In genomic region chr5:40401281-40401680, GRCh38 we compare ENCODE assay signal across 8 cellular contexts.
A peak's percentile ranks its signal among the peaks of the same experiment; 100 is the strongest.
DNase-seq lines count a peak whose midpoint lies in the region; ATAC-seq, FAIRE-seq and TF ChIP-seq lines count a peak whose summit lies in the region.

No MANE protein-coding gene starts in this region.

- H3K27me3 Mint-ChIP-seq in activated CD4-positive, alpha-beta T cell treated with anti-CD3 and anti-CD28 coated beads, Interleukin-2, amount 10 ng/mL, durations not matched to agents 24 days and 14 days = no peaks in the 10 kb centered on the region

- no peaks in the 10 kb centered on the region for H3K27me3 ChIP-seq in PC-9 (ENCODE audit: insufficient read depth, low read depth)
- H3K27me3 ChIP-seq in pancreas = no peaks in the 10 kb centered on the region
- H3K27me3 ChIP-seq in ascending aorta = no peaks in the 10 kb centered on the region

- H3K4me3 Mint-ChIP-seq in activated CD4-positive, alpha-beta T cell treated with anti-CD3 and anti-CD28 coated beads, Interleukin-2, amount 10 ng/mL, durations not matched to agents 24 days and 14 days = no peak overlapping the region

- peaks cover 13% of the 10 kb centered on the region for H3F3A ChIP-seq in PC-9 (ENCODE audit: insufficient read depth, low read depth)

- H3K4me1 Mint-ChIP-seq in activated CD4-positive, alpha-beta T cell treated with anti-CD3 and anti-CD28 coated beads, Interleukin-2, amount 10 ng/mL, durations not matched to agents 24 days and 14 days = peaks cover 58% of the 10 kb centered on the region

- no peaks in the 10 kb centered on the region for H3K9me2 ChIP-seq in PC-9 (ENCODE audit: insufficient read depth)

- TF ChIP-seq CTCF in PC-9 (conservative IDR thresholded peaks at IDR 0.05) = no peak
- TF ChIP-seq CTCF in pancreas (IDR thresholded peaks at IDR 0.05) = no peak
- TF ChIP-seq CTCF in ascending aorta (IDR thresholded peaks at IDR 0.05) = no peak

- no peaks in the 10 kb centered on the region for H4K20me1 ChIP-seq in PC-9 (ENCODE audit: insufficient read depth)

- peaks cover 3% of the 10 kb centered on the region for H3K9me3 Mint-ChIP-seq in activated CD4-positive, alpha-beta T cell treated with anti-CD3 and anti-CD28 coated beads, Interleukin-2, amount 10 ng/mL, durations not matched to agents 24 days and 14 days

- TSS peak; percentile 67 for BruUV-seq in PC-9 (replicated peaks; lab: Mats Ljungman, UMichigan)

- no peak for DNase-seq in activated CD4-positive, alpha-beta T cell treated with anti-CD3 and anti-CD28 coated beads, Interleukin-2, amount 10 ng/mL, durations not matched to agents 24 days and 14 days
- DNase-seq in activated CD4-positive, alpha-beta T cell treated with anti-CD3 and anti-CD28 coated beads for 4 hours = no peak
- DNase-seq in PC-9 (no peak), pancreas (no peak), ascending aorta (ENCODE audit: low spot score in 2 of 2) (no peak), urothelium cell line (ENCODE audit: low spot score) (no peak), NCI-H2107 treated with DMSO at 0.1 percent for 48 hours (lab: John Stamatoyannopoulos, UW; ENCODE audit: unreplicated experiment) (no peak)

- H3K4me2 ChIP-seq in PC-9 = peak overlapping the region; percentile 60

- H3K36me3 ChIP-seq in PC-9 (ENCODE audit: low read depth) (no peaks in the 10 kb centered on the region), pancreas (no peaks in the 10 kb centered on the region), ascending aorta (no peaks in the 10 kb centered on the region)

- H3K4me3 ChIP-seq in PC-9 = no peak overlapping the region
- H3K4me3 ChIP-seq in pancreas = no peak overlapping the region
- no peak overlapping the region for H3K4me3 ChIP-seq in ascending aorta

- WGBS in pancreas, 2 donors = 61 to 69% methylated on average over 3 of the region's 3 CpGs

- H3K9me3 ChIP-seq in PC-9 (ENCODE audit: insufficient read depth, low read depth) (peaks cover 44% of the 10 kb centered on the region), pancreas (no peaks in the 10 kb centered on the region), ascending aorta (no peaks in the 10 kb centered on the region)

- intact Hi-C loops in activated CD4-positive, alpha-beta T cell treated with anti-CD3 and anti-CD28 coated beads, Interleukin-2, amount 10 ng/mL, durations not matched to agents 24 days and 14 days (cut with micrococcal nuclease) = loop anchor here (10.0 kb wide), 3 partner anchors 354 to 1226 kb away; partner anchors contain the start of genes RPL37 and TTC33
- intact Hi-C loops in PC-9 (cut with micrococcal nuclease; ENCODE audit: unreplicated experiment) = loop anchor here (5.0 kb wide), 1 partner anchor 276 kb away; the partner anchor contains the start of gene PTGER4
- intact Hi-C loops in pancreas (cut with DNase I) = no loop called here
- intact Hi-C loops in ascending aorta (cut with DNase I) = no loop called here

- H3K79me2 ChIP-seq in PC-9 (ENCODE audit: low read depth) = no peaks in the 10 kb centered on the region

- H3K27ac ChIP-seq in PC-9 = peak overlapping the region; percentile 65
- no peak overlapping the region for H3K27ac ChIP-seq in pancreas
- H3K27ac ChIP-seq in ascending aorta = no peak overlapping the region

- POLR2A ChIA-PET in PC-9 (lab: Charles Lee; ENCODE audit: unreplicated experiment) = interaction anchor here (0.6 kb wide), 3 partner anchors 15 to 282 kb away, joined by 5 to 7 read pairs (median 6); no protein-coding TSS in a partner anchor

- ATAC-seq in HG02571 (IDR thresholded peaks at IDR 0.05; ENCODE audit: unreplicated experiment) (peak; percentile 63), pancreas (peak in 3 of 4 donors; percentile 26 to 80 (median 75))

- H2AFZ ChIP-seq in PC-9 = peak overlapping the region; percentile 15; the same call in 1 of the 2 replicates

- FAIRE-seq in pancreas (lab: Jason Lieb, UNC) (no peak), urothelium cell line (lab: Jason Lieb, UNC) (no peak)

- no peaks in the 10 kb centered on the region for H3K36me3 Mint-ChIP-seq in activated CD4-positive, alpha-beta T cell treated with anti-CD3 and anti-CD28 coated beads, Interleukin-2, amount 10 ng/mL, durations not matched to agents 24 days and 14 days (ENCODE audit: low read depth)

- H3K4me1 ChIP-seq in PC-9 (replicated peaks; ENCODE audit: insufficient read depth) (peaks cover 44% of the 10 kb centered on the region), pancreas (no peaks in the 10 kb centered on the region), ascending aorta (no peaks in the 10 kb centered on the region)

- CTCF ChIA-PET in PC-9 (lab: Charles Lee) = interaction anchor here (0.5 to 0.7 kb wide), 2 partner anchors 12 to 17 kb away, joined by 3 read pairs; no protein-coding TSS in a partner anchor

- peak overlapping the region; percentile 80 for H3K27ac Mint-ChIP-seq in activated CD4-positive, alpha-beta T cell treated with anti-CD3 and anti-CD28 coated beads, Interleukin-2, amount 10 ng/mL, durations not matched to agents 24 days and 14 days

Comparison
In these comparisons a context has a peak if more than half of its experiments do, and no peak if none do; other contexts are left out.
1. intact Hi-C loops: an anchor here in activated CD4-positive, alpha-beta T cell treated with anti-CD3 and anti-CD28 coated beads, Interleukin-2, amount 10 ng/mL, durations not matched to agents 24 days and 14 days (10.0 kb wide) and PC-9 (5.0 kb wide); none called in pancreas and ascending aorta.